22 cellular contexts compared by ENCODE assay signal in genomic region chr6:51992834-51993233, GRCh38.
"Had no signal": no experiment of that assay in that cellular context is flagged by ENCODE, and none has a peak within 500 bp of the region (broad histone marks: within the 10 kb centered on the region; RNA-seq: fewer than 3 reads in every experiment).

No MANE protein-coding gene starts in this region.

- H3K4me3 ChIP-seq: Peyer's patch, SJCRH30 had no signal

- DNase-seq: activated CD4-positive, alpha-beta memory T cell treated with anti-CD3 and anti-CD28 coated beads for 36 hours; activated CD4-positive, alpha-beta T cell treated with anti-CD3 and anti-CD28 coated beads, Interleukin-2, amount 10 ng/mL, durations not matched to agents 7 days and 5 days; activated CD4-positive, CD25-positive, alpha-beta regulatory T cell; activated CD8-positive, alpha-beta memory T cell treated with anti-CD3 and anti-CD28 coated beads for 24 hours; activated effector memory CD4-positive, alpha-beta T cell treated with anti-CD3 and anti-CD28 coated beads, Interleukin-2, amount 50 U/mL, for 16 hours; activated naive CD4-positive, alpha-beta T cell treated with anti-CD3 and anti-CD28 coated beads for 36 hours; activated T-cell treated with anti-CD3 and anti-CD28 coated beads, Interleukin-2, amount 50 U/mL, for 4 hours; amygdala; KG1; NCI-H1048; NCI-H1694; NCI-H2029 treated with DMSO at 0.1 percent for 48 hours; NCI-H2171 treated with DMSO at 0.1 percent for 48 hours; NCI-H226; NK-92 treated with Interleukin-12 subunit alpha and Interleukin-12 subunit beta, amount 100 ng/mL, for 24 hours; OCI-M1; Peyer's patch; Right ventricle myocardium superior; SJCRH30; T-helper 17 cell; T-helper 9 cell had no signal

- H3K4me1 ChIP-seq: Peyer's patch, SJCRH30 had no signal

- H3K27me3 ChIP-seq: Peyer's patch, SJCRH30 had no signal

- H3K27ac ChIP-seq: Peyer's patch, RWPE1, SJCRH30 had no signal

- H3K9me3 ChIP-seq: Peyer's patch, SJCRH30 had no signal

- H3K36me3 ChIP-seq: Peyer's patch, SJCRH30 had no signal
